Comparison of ENCODE assay signal across 20 cellular contexts in the genomic region with DNA sequence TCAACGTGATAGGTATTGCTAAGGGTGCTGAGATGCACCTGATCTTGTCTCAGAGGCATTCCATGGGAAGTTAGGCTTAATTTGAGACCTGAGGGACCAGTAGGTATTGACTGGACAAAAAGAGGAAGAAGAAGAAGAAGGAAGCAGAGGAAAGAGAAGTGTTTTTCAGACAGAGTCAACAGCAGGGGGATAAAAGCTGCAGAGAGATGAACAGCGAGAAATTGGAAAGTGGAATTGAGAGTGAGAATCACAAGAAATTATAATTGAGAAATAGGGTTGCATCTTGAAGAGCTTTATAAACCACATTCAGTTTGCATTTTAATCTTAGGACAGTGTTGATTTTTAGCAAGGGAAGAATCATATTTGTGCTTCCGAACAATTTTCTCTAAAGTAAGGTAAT.
DNase-seq lines count a peak whose midpoint lies in the region; ATAC-seq, FAIRE-seq and TF ChIP-seq lines count a peak whose summit lies in the region.
"Had no signal": no experiment of that assay in that cellular context is flagged by ENCODE, and none has a peak within 500 bp of the region (broad histone marks: within the 10 kb centered on the region; RNA-seq: fewer than 3 reads in every experiment).

No MANE protein-coding gene starts in this region.

- 5% methylated on average over 3 of the region's 3 CpGs for WGBS in K562 (ENCODE audit: insufficient coverage, low coverage, missing lambda C conversion rate)
- 56 to 71% methylated on average over 3 of the region's 3 CpGs for WGBS in sigmoid colon, 2 donors

- H3K79me2 ChIP-seq in K562 (ENCODE audit: control insufficient read depth, insufficient read depth, low read length): no peaks in the 10 kb centered on the region

- intact Hi-C loops in K562 (cut with micrococcal nuclease): no loop called here
- intact Hi-C loops in sigmoid colon (cut with DNase I): no loop called here

- no peaks in the 10 kb centered on the region for H4K20me1 ChIP-seq in BLaER1 treated with 17β-estradiol and CSF1 and Interleukin-3, amounts not matched to agents 10 nM and 100 nM
- H4K20me1 ChIP-seq in K562 (replicated peaks; ENCODE audit: control insufficient read depth, insufficient read depth, low read length): no peaks in the 10 kb centered on the region

- ATAC-seq in GM18498 (IDR thresholded peaks at IDR 0.05; ENCODE audit: unreplicated experiment) (peak; percentile 44), K562 (no peak), GM21576 (IDR thresholded peaks at IDR 0.05; ENCODE audit: unreplicated experiment) (no peak)
- ATAC-seq: esophagus mucosa, heart right ventricle had no signal

- TF ChIP-seq CTCF in K562 (IDR thresholded peaks at IDR 0.05 in 2 of 3, conservative IDR thresholded peaks at IDR 0.05 in 1 of 3; ENCODE audit: insufficient read depth in 2 of 3, low read depth in 1 of 3, low read length in 3 of 3) (no peak), sigmoid colon (IDR thresholded peaks at IDR 0.05) (no peak)

- in situ Hi-C loops in K562 (cut with MboI): no loop called here

- FAIRE-seq in K562 (lab: Jason Lieb, UNC) (peak; percentile 46), GM19239 (lab: Jason Lieb, UNC) (no peak)
- FAIRE-seq: astrocyte had no signal

- no peak for TF ChIP-seq RAD21 in K562 (CRISPR knock-in tag; conservative IDR thresholded peaks at IDR 0.05 in 1 of 2, IDR thresholded peaks at IDR 0.05 in 1 of 2)

- H3K9ac ChIP-seq in BLaER1 treated with 17β-estradiol and CSF1 and Interleukin-3, amounts not matched to agents 10 nM and 100 nM: no peak overlapping the region
- no peak overlapping the region for H3K9ac ChIP-seq in K562 (ENCODE audit: insufficient read depth in 1 of 2, low read depth in 2 of 2, low read length in 2 of 2)

- TF ChIP-seq EP300 in K562 (IDR thresholded peaks at IDR 0.05; ENCODE audit: low read length) (no peak), sigmoid colon (IDR thresholded peaks at IDR 0.05) (no peak)

- no peak overlapping the region for H2AFZ ChIP-seq in K562 (ENCODE audit: low read depth, low read length)

- H3K4me1 ChIP-seq in BLaER1 treated with 17β-estradiol and CSF1 and Interleukin-3, amounts not matched to agents 10 nM and 100 nM: peaks cover 0 to 21% (median 10%) of the 10 kb centered on the region in 10 experiments; a peak in 14 of 20 replicates
- H3K4me1 ChIP-seq in K562 (replicated peaks in 1 of 2; ENCODE audit: control insufficient read depth in 2 of 2, insufficient read depth in 2 of 2, low read length in 2 of 2): no peaks in the 10 kb centered on the region
- no peaks in the 10 kb centered on the region for H3K4me1 ChIP-seq in sigmoid colon

- no peak overlapping the region for H3K27ac ChIP-seq in BLaER1 treated with 17β-estradiol and CSF1 and Interleukin-3, amounts not matched to agents 10 nM and 100 nM
- no peak overlapping the region for H3K27ac ChIP-seq in K562 (ENCODE audit: extremely low read depth, low read depth, low read length)
- no peak overlapping the region for H3K27ac ChIP-seq in sigmoid colon
- H3K27ac ChIP-seq: heart right ventricle had no signal

- no peaks in the 10 kb centered on the region for H3K9me1 ChIP-seq in K562 (ENCODE audit: control insufficient read depth, insufficient read depth, low read length)

- peak; percentile 86 for DNase-seq in NOMO-1 treated with DMSO at 0.1 percent for 48 hours (lab: John Stamatoyannopoulos, UW; ENCODE audit: unreplicated experiment)
- DNase-seq in K562 (ENCODE audit: extremely low read depth in 1 of 4, low spot score in 3 of 4): no peak
- DNase-seq in sigmoid colon: no peak
- no peak for DNase-seq in stimulated activated CD4-positive, alpha-beta T cell treated with anti-CD3 and anti-CD28 coated beads, Interleukin-4, amount 100 ng/mL, for 24 hours
- DNase-seq in GM19239 (ENCODE audit: insufficient read length, low spot score): no peak
- DNase-seq: activated CD4-positive, alpha-beta T cell treated with anti-CD3 and anti-CD28 coated beads, Interleukin-2, amount 50 U/mL, for 1 hour; activated effector memory CD4-positive, alpha-beta T cell treated with anti-CD3 and anti-CD28 coated beads, Interleukin-2, amount 50 U/mL, for 16 hours; cortex of kidney; heart right ventricle; HFFc6; NCI-H2081; NCI-H526; occipital lobe; RPMI8226; stimulated activated CD4-positive, alpha-beta T cell treated with anti-CD3 and anti-CD28 coated beads, Interleukin-4, amount 100 ng/mL, for 4 hours had no signal

- no TSS peak for BruUV-seq in K562 (replicated peaks; lab: Mats Ljungman, UMichigan)

- no peak overlapping the region for H3K4me3 ChIP-seq in BLaER1 treated with 17β-estradiol and CSF1 and Interleukin-3, amounts not matched to agents 10 nM and 100 nM
- no peak overlapping the region for H3K4me3 ChIP-seq in K562
- no peak overlapping the region for H3K4me3 ChIP-seq in sigmoid colon
- H3K4me3 ChIP-seq: heart right ventricle had no signal

- TF ChIP-seq POLR2A in K562 (conservative IDR thresholded peaks at IDR 0.05): no peak
- no peak for TF ChIP-seq POLR2A in sigmoid colon (IDR thresholded peaks at IDR 0.05)

- POLR2A ChIA-PET in K562 (lab: Yijun Ruan, JAX): interaction anchor here (1.1 kb wide), 1 partner anchor 27 kb away, joined by 3 read pairs; no protein-coding TSS in a partner anchor

- peak overlapping the region in 6 of 11 experiments; percentile 3 to 65 (median 25); a peak in 5 of 22 replicates for H3K4me2 ChIP-seq in BLaER1 treated with 17β-estradiol and CSF1 and Interleukin-3, amounts not matched to agents 10 nM and 100 nM
- H3K4me2 ChIP-seq in K562 (ENCODE audit: insufficient read depth, low read length): no peak overlapping the region

- CTCF ChIA-PET in K562 (lab: Yijun Ruan, JAX; ENCODE audit: low intra/inter-chr PET ratio): no interaction called here

- H3K36me3 ChIP-seq in BLaER1 treated with 17β-estradiol and CSF1 and Interleukin-3, amounts not matched to agents 10 nM and 100 nM: no peaks in the 10 kb centered on the region
- H3K36me3 ChIP-seq in K562 (ENCODE audit: control insufficient read depth, insufficient read depth, low read length): no peaks in the 10 kb centered on the region
- H3K36me3 ChIP-seq in sigmoid colon: no peaks in the 10 kb centered on the region
- H3K36me3 ChIP-seq: heart right ventricle had no signal

- H3K27me3 ChIP-seq in BLaER1 treated with 17β-estradiol and CSF1 and Interleukin-3, amounts not matched to agents 10 nM and 100 nM: no peaks in the 10 kb centered on the region
- H3K27me3 ChIP-seq in K562 (ENCODE audit: control insufficient read depth in 2 of 2, insufficient read depth in 2 of 2, low read length in 2 of 2) (peaks cover 0 to 28% of the 10 kb centered on the region in 2 experiments; a peak in 2 of 5 replicates), sigmoid colon (no peaks in the 10 kb centered on the region)
- H3K27me3 ChIP-seq: heart right ventricle had no signal

- H3K9me3 ChIP-seq in BLaER1 treated with 17β-estradiol and CSF1 and Interleukin-3, amounts not matched to agents 10 nM and 100 nM (replicated peaks in 1 of 11): 0 out of 22 replicates have a peak, but pooled peaks cover 0 to 4% (median 0%) of the 10 kb centered on the region in 11 experiments
- H3K9me3 ChIP-seq in K562 (replicated peaks; ENCODE audit: control insufficient read depth, insufficient read depth, low read depth, low read length): no peaks in the 10 kb centered on the region
- no peaks in the 10 kb centered on the region for H3K9me3 ChIP-seq in sigmoid colon
- H3K9me3 ChIP-seq: heart right ventricle had no signal
